ENCODE assay signal across 28 cellular contexts in the genomic region with DNA sequence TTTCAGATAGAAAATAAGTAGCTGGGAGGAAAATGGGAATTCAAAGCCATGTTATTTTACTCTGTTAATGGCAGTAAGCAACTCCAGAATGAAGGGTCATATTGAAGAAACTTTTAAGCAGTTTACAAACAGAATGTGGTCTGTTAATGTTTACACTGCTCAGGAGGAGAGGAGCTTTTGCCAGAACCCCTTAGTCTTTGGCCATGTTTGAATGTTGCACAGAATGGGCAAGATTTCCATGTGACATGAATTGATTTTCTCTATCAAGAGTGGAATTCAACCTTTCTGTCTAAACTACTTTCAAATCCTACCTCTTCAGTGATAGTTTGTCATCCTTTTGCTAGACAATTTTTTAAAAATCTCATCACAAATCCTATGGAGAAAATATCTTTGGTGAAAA.
"Had no signal": no experiment of that assay in that cellular context is flagged by ENCODE, and none has a peak within 500 bp of the region (broad histone marks: within the 10 kb centered on the region; RNA-seq: fewer than 3 reads in every experiment).

No MANE protein-coding gene starts in this region.

- H3K4me1 ChIP-seq: pancreas, prostate gland, spleen, suprapubic skin, testis, tibial artery, transverse colon, upper lobe of right lung, uterus had no signal

- FAIRE-seq: pancreas had no signal

- H3K27me3 ChIP-seq: neutrophil, suprapubic skin, testis, tibial artery, transverse colon, upper lobe of right lung, uterus had no signal

- DNase-seq: naive thymus-derived CD8-positive, alpha-beta T cell; nephron progenitor cell; nucleus accumbens; pancreas; right cardiac atrium; spleen; stimulated activated CD4-positive, alpha-beta T cell treated with anti-CD3 and anti-CD28 coated beads, Interleukin-12 subunit alpha, Interleukin-12 subunit beta, amount 100 ng/mL, for 4 hours; stimulated activated CD4-positive, alpha-beta T cell treated with anti-CD3 and anti-CD28 coated beads, Interleukin-1b, Interleukin-23, amount 100 ng/mL, for 48 hours; stimulated activated CD4-positive, alpha-beta T cell treated with anti-CD3 and anti-CD28 coated beads, Interleukin-4, amount 100 ng/mL, for 1 hour; stimulated activated CD4-positive, alpha-beta T cell treated with anti-CD3 and anti-CD28 coated beads, Interleukin-4, amount 100 ng/mL, for 4 hours; stimulated activated CD8-positive, alpha-beta memory T cell treated with anti-CD3 and anti-CD28 coated beads, Interleukin-4, amount 100 ng/mL, for 48 hours; stimulated activated naive CD4-positive, alpha-beta T cell; stimulated activated naive CD8-positive, alpha-beta T cell treated with anti-CD3 and anti-CD28 coated beads, Interleukin-15, amount 100 ng/mL, for 72 hours; stimulated activated naive CD8-positive, alpha-beta T cell treated with anti-CD3 and anti-CD28 coated beads, Interleukin-15, Interleukin-2, amounts not matched to agents 100 U/mL and 50 U/mL, for 24 hours; substantia nigra; testis; tibial artery; transverse colon; upper lobe of right lung; uterus had no signal

- ATAC-seq: naive thymus-derived CD8-positive, alpha-beta T cell; natural killer cell treated with Interleukin-12 subunit alpha and Interleukin-12 subunit beta and Interleukin-15 and Interleukin-18, amount 100 ng/mL, for 72 hours; pancreas; right cardiac atrium; sciatic nerve; stimulated activated memory B cell treated with anti-CD40 and anti-IgM and Interleukin-4, amounts not matched to agents 10 μg/mL and 1 μg/mL and 100 μg/mL, for 72 hours; stimulated activated naive CD8-positive, alpha-beta T cell treated with anti-CD3 and anti-CD28 coated beads, Interleukin-15, amount 100 ng/mL, for 72 hours; stimulated activated naive CD8-positive, alpha-beta T cell treated with anti-CD3 and anti-CD28 coated beads, Interleukin-15, Interleukin-2, amounts not matched to agents 100 U/mL and 50 U/mL, for 24 hours; upper lobe of right lung had no signal

- H3K36me3 ChIP-seq: neutrophil, pancreas, prostate gland, spleen, suprapubic skin, tibial artery, transverse colon, upper lobe of right lung, uterus had no signal

- H3K27ac ChIP-seq: neutrophil, pancreas, prostate gland, skin epidermis, spleen, suprapubic skin, testis, tibial artery, transverse colon, upper lobe of right lung, uterus had no signal

- H3K4me3 ChIP-seq: pancreas, prostate gland, skin epidermis, smooth muscle cell, spleen, suprapubic skin, testis, tibial artery, transverse colon, upper lobe of right lung, uterus had no signal

- H3K4me2 ChIP-seq: smooth muscle cell had no signal

- H3K9me3 ChIP-seq: neutrophil, pancreas, prostate gland, spleen, suprapubic skin, testis, tibial artery, transverse colon, upper lobe of right lung, uterus had no signal
